Comparison of ENCODE assay signal across 13 cellular contexts in the genomic region with DNA sequence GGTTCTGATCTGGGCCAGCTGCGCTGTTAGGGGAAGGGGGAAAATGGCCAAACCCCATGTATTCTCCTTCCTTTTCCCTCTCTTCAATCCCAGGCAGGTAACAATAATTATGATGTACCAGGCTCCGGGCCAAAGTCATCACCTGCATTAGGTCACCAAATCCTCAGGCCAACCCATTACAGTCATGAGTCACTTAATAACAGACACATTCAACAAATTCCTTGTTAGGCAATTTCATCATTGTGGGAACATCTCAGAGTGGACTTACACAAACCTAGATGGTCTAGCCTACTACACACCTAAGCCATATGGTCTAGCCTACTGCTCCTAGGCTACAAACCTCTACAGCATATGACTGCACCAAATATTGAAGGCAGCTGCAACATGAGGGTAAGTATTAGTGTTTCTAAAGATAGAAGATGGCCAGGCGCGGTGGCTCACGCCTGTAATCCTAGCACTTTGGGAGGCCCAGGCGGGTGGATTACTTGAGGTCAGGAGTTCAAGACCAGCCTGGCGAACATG. TPM values are rescaled to one million over a fixed set of nuclear protein-coding genes. Genes with fewer than 3 reads are reported as not detected.
DNase-seq lines count a peak whose midpoint lies in the region; ATAC-seq and TF ChIP-seq lines count a peak whose summit lies in the region.
"Had no signal": no experiment of that assay in that cellular context is flagged by ENCODE, and none has a peak within 500 bp of the region (broad histone marks: within the 10 kb centered on the region; RNA-seq: fewer than 3 reads in every experiment).

No MANE protein-coding gene starts in this region.

- intact Hi-C loops in mucosa of descending colon (cut with DNase I, micrococcal nuclease), result no loop called here

- peaks cover 39% of the 10 kb centered on the region for H3K4me1 ChIP-seq in mucosa of descending colon (ENCODE audit: low read depth)

- DNase-seq in NCI-H226 (peak; percentile 82), dermis blood vessel endothelial cell (peak; percentile 58), mucosa of descending colon (no peak), HuH-7.5 (ENCODE audit: low spot score) (no peak), GM13977 (ENCODE audit: low spot score) (no peak), activated gamma-delta T cell (lab: John Stamatoyannopoulos, UW) (no peak)
- DNase-seq: CD8-positive, alpha-beta T cell; effector memory CD4-positive, alpha-beta T cell; Karpas-422; stimulated activated CD4-positive, alpha-beta T cell treated with anti-CD3 and anti-CD28 coated beads, Interleukin-4, amount 100 ng/mL, for 24 hours had no signal

- no peaks in the 10 kb centered on the region for H3K36me3 ChIP-seq in mucosa of descending colon (ENCODE audit: low read depth)

- in situ Hi-C loops in GM13977 (cut with MboI; ENCODE audit: low pct_unique_long_range_greater_than_20kb, low sequenced_read_pairs, unreplicated experiment), result no loop called here

- H3K4me3 ChIP-seq in mucosa of descending colon, result no peak overlapping the region
- H3K4me3 ChIP-seq: SJSA1 had no signal

- TF ChIP-seq CTCF in C4-2B (conservative IDR thresholded peaks at IDR 0.05) (no peak), mucosa of descending colon (IDR thresholded peaks at IDR 0.05) (no peak), GM13977 (IDR thresholded peaks at IDR 0.05; ENCODE audit: extremely low read depth, insufficient read depth, missing control alignments) (no peak)

- peak; percentile 4 for ATAC-seq in mucosa of descending colon
- ATAC-seq in HG03571 (IDR thresholded peaks at IDR 0.05; ENCODE audit: unreplicated experiment), result no peak
- ATAC-seq: CD8-positive, alpha-beta T cell had no signal

- no peaks in the 10 kb centered on the region for H3K9me3 ChIP-seq in mucosa of descending colon
- H3K9me3 ChIP-seq: SJSA1 had no signal

- peak overlapping the region; percentile 99 for H3K27ac ChIP-seq in C4-2B
- H3K27ac ChIP-seq: SJSA1 had no signal

RNA-seq across cellular contexts. Expression of gene HSPB1, which starts 2.2 kb away (rescaled TPM):
- total RNA-seq in dermis blood vessel endothelial cell, result 109 and 120 TPM in 2 replicates
- total RNA-seq in mucosa of descending colon, result 100 to 1,000 TPM; 207 to 840 (median 310) TPM

RNA-seq across cellular contexts. Expression of gene YWHAG, which starts 58.5 kb away (rescaled TPM):
- total RNA-seq in dermis blood vessel endothelial cell (95.0 and 154 TPM in 2 replicates), mucosa of descending colon (100 to 1,000 TPM in 2 of 3 donors, 10 to 100 TPM in 1; 74.3 to 114 (median 102) TPM)

Comparison
In these comparisons a context has a peak if more than half of its experiments do, and no peak if none do; other contexts are left out.
1. DNase-seq: peak in NCI-H226 (single experiment) and dermis blood vessel endothelial cell (single experiment); none in mucosa of descending colon (0 of 3), HuH-7.5 (single experiment), GM13977 (single experiment) and activated gamma-delta T cell (single experiment).